In the genomic region with DNA sequence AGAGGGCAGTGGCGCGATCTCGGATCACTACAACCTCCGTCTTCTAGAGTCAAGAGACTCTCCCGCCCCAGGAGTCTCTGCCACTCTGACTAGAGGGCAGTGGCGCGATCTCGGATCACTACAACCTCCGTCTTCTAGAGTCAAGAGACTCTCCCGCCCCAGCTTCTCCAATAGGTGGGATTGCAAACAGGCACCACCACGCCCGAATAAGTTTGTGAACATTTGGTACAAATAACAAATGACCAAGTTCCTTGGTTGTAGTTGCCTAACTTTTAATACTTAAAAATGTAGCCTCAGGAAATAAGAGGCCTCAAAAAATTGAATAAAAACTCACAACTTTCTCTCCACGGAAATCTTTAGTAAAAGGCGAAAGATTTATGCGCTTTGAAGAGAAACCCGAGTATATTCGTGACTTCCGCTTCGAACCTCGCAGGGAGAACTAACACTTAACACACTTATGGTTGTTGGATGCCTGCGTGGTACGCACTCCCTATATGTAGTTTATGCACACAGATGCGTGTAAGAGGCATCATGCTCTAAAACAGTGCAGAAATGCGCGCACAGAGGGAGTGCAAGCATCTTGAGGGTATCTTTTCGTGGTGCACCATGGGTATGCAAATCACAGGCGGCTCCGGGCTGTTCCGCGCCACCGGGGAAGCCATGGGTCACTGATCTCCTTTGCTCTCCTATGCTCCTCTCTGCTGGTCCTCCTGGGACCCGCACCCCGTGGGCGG, we compare ENCODE assay signal across 8 cellular contexts. TPM values are rescaled to one million over a fixed set of nuclear protein-coding genes. Genes with fewer than 3 reads are reported as not detected.
A peak's percentile ranks its signal among the peaks of the same experiment; 100 is the strongest.
DNase-seq lines count a peak whose midpoint lies in the region; ATAC-seq and TF ChIP-seq lines count a peak whose summit lies in the region.

No MANE protein-coding gene starts in this region.

- no peaks in the 10 kb centered on the region for H3K27me3 Mint-ChIP-seq in activated T-helper 1 cell treated with anti-CD3 and anti-CD28 coated beads, Interleukin-12 subunit alpha, Interleukin-12 subunit beta, Interleukin-2, Interleukin-4 antibody, amounts not matched to agents 30 ng/mL and 10 ng/mL and 1 ng/mL, durations not matched to agents 14 hours and 24 hours and 36 hours (ENCODE audit: insufficient read depth)
- H3K27me3 Mint-ChIP-seq in naive B cell, result peaks cover 0 to under 1% (median 0%) of the 10 kb centered on the region in 3 donors

- peak; percentile 77 for ATAC-seq in HG03159 (IDR thresholded peaks at IDR 0.05; ENCODE audit: unreplicated experiment)
- ATAC-seq in PC-3, result peak; percentile 87
- peak; percentile 82 to 85 for ATAC-seq in naive B cell (ENCODE audit: low read depth in 2 of 2)

- peaks cover 54% of the 10 kb centered on the region for H3K4me1 Mint-ChIP-seq in activated T-helper 1 cell treated with anti-CD3 and anti-CD28 coated beads, Interleukin-12 subunit alpha, Interleukin-12 subunit beta, Interleukin-2, Interleukin-4 antibody, amounts not matched to agents 30 ng/mL and 10 ng/mL and 1 ng/mL, durations not matched to agents 14 hours and 24 hours and 36 hours (ENCODE audit: low read depth)
- peaks cover 34 to 39% (median 36%) of the 10 kb centered on the region in 3 donors for H3K4me1 Mint-ChIP-seq in naive B cell

- DNase-seq in AG09309 (ENCODE audit: low read depth), result no peak
- peak; percentile 84 for DNase-seq in PC-3
- peak; percentile 81 for DNase-seq in activated T-helper 1 cell treated with anti-CD3 and anti-CD28 coated beads, Interleukin-12 subunit alpha, Interleukin-12 subunit beta, Interleukin-2, Interleukin-4 antibody, amounts not matched to agents 30 ng/mL and 10 ng/mL and 1 ng/mL, durations not matched to agents 14 hours and 24 hours and 36 hours (ENCODE audit: low spot score)
- peak; percentile 93 for DNase-seq in fibroblast of gingiva (ENCODE audit: low read depth)
- peak; percentile 88 for DNase-seq in naive B cell
- peak; percentile 65 to 99 (median 84) for DNase-seq in stimulated activated naive CD4-positive, alpha-beta T cell (lab: John Stamatoyannopoulos, UW)

- intact Hi-C loops in PC-3 (cut with micrococcal nuclease), result no loop called here
- intact Hi-C loops in activated T-helper 1 cell treated with anti-CD3 and anti-CD28 coated beads, Interleukin-12 subunit alpha, Interleukin-12 subunit beta, Interleukin-2, Interleukin-4 antibody, amounts not matched to agents 30 ng/mL and 10 ng/mL and 1 ng/mL, durations not matched to agents 14 hours and 24 hours and 36 hours (cut with micrococcal nuclease), result loop anchor here (1.0 to 5.0 kb wide), 9 partner anchors 10 to 868 kb away; a partner anchor contains a TSS

- H3K9me2 ChIP-seq in PC-3 (replicated peaks; ENCODE audit: low read length), result no peaks in the 10 kb centered on the region

- peak overlapping the region; percentile 79 for H2AFZ ChIP-seq in PC-3 (ENCODE audit: low read length)

- H3K9me3 Mint-ChIP-seq in activated T-helper 1 cell treated with anti-CD3 and anti-CD28 coated beads, Interleukin-12 subunit alpha, Interleukin-12 subunit beta, Interleukin-2, Interleukin-4 antibody, amounts not matched to agents 30 ng/mL and 10 ng/mL and 1 ng/mL, durations not matched to agents 14 hours and 24 hours and 36 hours, result no peaks in the 10 kb centered on the region
- H3K9me3 Mint-ChIP-seq in naive B cell, result no peaks in the 10 kb centered on the region

- POLR2A ChIA-PET in PC-3 (lab: Charles Lee; ENCODE audit: unreplicated experiment), result interaction anchor here (0.5 to 1.3 kb wide), 7 partner anchors 20 to 670 kb away, joined by 3 to 15 read pairs (median 6); a partner anchor contains a TSS

- peaks cover 7% of the 10 kb centered on the region; the same call in 1 of the 2 replicates for H3K4me1 ChIP-seq in PC-3 (ENCODE audit: insufficient read depth, low read length)

- H3K36me3 Mint-ChIP-seq in activated T-helper 1 cell treated with anti-CD3 and anti-CD28 coated beads, Interleukin-12 subunit alpha, Interleukin-12 subunit beta, Interleukin-2, Interleukin-4 antibody, amounts not matched to agents 30 ng/mL and 10 ng/mL and 1 ng/mL, durations not matched to agents 14 hours and 24 hours and 36 hours (ENCODE audit: low read depth), result peaks cover 24% of the 10 kb centered on the region
- no peaks in the 10 kb centered on the region for H3K36me3 Mint-ChIP-seq in naive B cell

- no peaks in the 10 kb centered on the region for H3K79me2 ChIP-seq in PC-3 (ENCODE audit: low read length)

- no peaks in the 10 kb centered on the region for H3F3A ChIP-seq in PC-3 (ENCODE audit: low read length, unreplicated experiment)

- H4K20me1 ChIP-seq in PC-3 (ENCODE audit: low read length), result no peaks in the 10 kb centered on the region

- CTCF ChIA-PET in PC-3 (lab: Charles Lee), result interaction anchor here (0.6 to 0.8 kb wide), 2 partner anchors 20 to 323 kb away, joined by 3 to 5 read pairs; a partner anchor contains a TSS

- in situ Hi-C loops in GM18951 (cut with MboI; ENCODE audit: low sequenced_read_pairs, unreplicated experiment), result loop anchor here (25.0 kb wide), 1 partner anchor 668 kb away; a partner anchor contains a TSS

- H3K27ac Mint-ChIP-seq in activated T-helper 1 cell treated with anti-CD3 and anti-CD28 coated beads, Interleukin-12 subunit alpha, Interleukin-12 subunit beta, Interleukin-2, Interleukin-4 antibody, amounts not matched to agents 30 ng/mL and 10 ng/mL and 1 ng/mL, durations not matched to agents 14 hours and 24 hours and 36 hours, result peak overlapping the region; percentile 97
- H3K27ac Mint-ChIP-seq in naive B cell, result peak overlapping the region; percentile 100

- H3K4me3 Mint-ChIP-seq in activated T-helper 1 cell treated with anti-CD3 and anti-CD28 coated beads, Interleukin-12 subunit alpha, Interleukin-12 subunit beta, Interleukin-2, Interleukin-4 antibody, amounts not matched to agents 30 ng/mL and 10 ng/mL and 1 ng/mL, durations not matched to agents 14 hours and 24 hours and 36 hours, result peak overlapping the region; percentile 87
- H3K4me3 Mint-ChIP-seq in naive B cell, result peak overlapping the region; percentile 84 to 96 (median 93)

- no peaks in the 10 kb centered on the region for H3K27me3 ChIP-seq in PC-3 (ENCODE audit: low read length)

- peak overlapping the region; percentile 66 for H3K4me2 ChIP-seq in PC-3 (ENCODE audit: low read length)

- H3K4me3 ChIP-seq in AG09309 (ENCODE audit: control insufficient read depth, low read depth, low read length) (peak overlapping the region; percentile 34), PC-3 (ENCODE audit: low read length) (peak overlapping the region; percentile 61)

- no peaks in the 10 kb centered on the region for H3K9me3 ChIP-seq in PC-3 (ENCODE audit: low read length)

- no peaks in the 10 kb centered on the region for H3K36me3 ChIP-seq in PC-3 (ENCODE audit: low read depth, low read length)

- TF ChIP-seq POLR2A in GM18951 (IDR thresholded peaks at IDR 0.05; ENCODE audit: extremely low read depth, insufficient read depth, insufficient read length), result peak; percentile 99

- peak overlapping the region; percentile 76 for H3K27ac ChIP-seq in PC-3 (ENCODE audit: low read length)

- TF ChIP-seq CTCF in AG09309 (IDR thresholded peaks at IDR 0.05; ENCODE audit: control insufficient read depth, insufficient read depth, low read depth, low read length, missing control alignments) (peak; percentile 4), PC-3 (conservative IDR thresholded peaks at IDR 0.05; ENCODE audit: low read depth, low read length) (no peak)

- BruUV-seq in PC-3 (replicated peaks; lab: Mats Ljungman, UMichigan), result TSS peak; percentile 99

- peak overlapping the region; percentile 75 for H3K9ac ChIP-seq in PC-3 (ENCODE audit: low read length)

RNA-seq across cellular contexts. Expression of a gene that starts 11.4 kb away (rescaled TPM):
- total RNA-seq in PC-3 (2014; rRNA removed), result 0.58 and 4.3 TPM in 2 replicates
- total RNA-seq in activated T-helper 1 cell treated with anti-CD3 and anti-CD28 coated beads, Interleukin-12 subunit alpha, Interleukin-12 subunit beta, Interleukin-2, Interleukin-4 antibody, amounts not matched to agents 30 ng/mL and 10 ng/mL and 1 ng/mL, durations not matched to agents 14 hours and 24 hours and 36 hours, result 22.6 and 24.1 TPM in 2 replicates
- polyA plus RNA-seq in naive B cell (ENCODE audit: low read depth in 6 of 6), result under 1 TPM in 3 of 6 donors, not detected in 3; 0.09 to 0.57 (median 0.31) TPM

RNA-seq across cellular contexts. Expression of a gene that starts 12.6 kb away (rescaled TPM):
- 2.0 and 3.4 TPM in 2 replicates for total RNA-seq in PC-3 (2014; rRNA removed)
- total RNA-seq in activated T-helper 1 cell treated with anti-CD3 and anti-CD28 coated beads, Interleukin-12 subunit alpha, Interleukin-12 subunit beta, Interleukin-2, Interleukin-4 antibody, amounts not matched to agents 30 ng/mL and 10 ng/mL and 1 ng/mL, durations not matched to agents 14 hours and 24 hours and 36 hours, result 0.44 TPM in 1 of 2 replicates, not detected in the other
- polyA plus RNA-seq in naive B cell (ENCODE audit: low read depth in 6 of 6), result not detected

RNA-seq across cellular contexts. Expression of a gene that starts 19.6 kb away (rescaled TPM):
- 38.9 and 44.0 TPM in 2 replicates for total RNA-seq in PC-3 (2014; rRNA removed)
- total RNA-seq in activated T-helper 1 cell treated with anti-CD3 and anti-CD28 coated beads, Interleukin-12 subunit alpha, Interleukin-12 subunit beta, Interleukin-2, Interleukin-4 antibody, amounts not matched to agents 30 ng/mL and 10 ng/mL and 1 ng/mL, durations not matched to agents 14 hours and 24 hours and 36 hours, result 208 and 211 TPM in 2 replicates
- polyA plus RNA-seq in naive B cell (ENCODE audit: low read depth in 6 of 6), result 1 to 10 TPM; 2.6 to 9.2 (median 5.0) TPM

RNA-seq across cellular contexts. Expression of a gene that starts 23.3 kb away (rescaled TPM):
- 0.12 TPM in 1 of 2 replicates, not detected in the other for total RNA-seq in PC-3 (2014; rRNA removed)
- total RNA-seq in activated T-helper 1 cell treated with anti-CD3 and anti-CD28 coated beads, Interleukin-12 subunit alpha, Interleukin-12 subunit beta, Interleukin-2, Interleukin-4 antibody, amounts not matched to agents 30 ng/mL and 10 ng/mL and 1 ng/mL, durations not matched to agents 14 hours and 24 hours and 36 hours, result 1.3 and 1.5 TPM in 2 replicates
- under 1 TPM in 1 of 6 donors, not detected in 5; 0.27 TPM for polyA plus RNA-seq in naive B cell (ENCODE audit: low read depth in 6 of 6)

RNA-seq across cellular contexts. Expression of a gene that starts 31.8 kb away (rescaled TPM):
- not detected in 2 replicates for total RNA-seq in PC-3 (2014; rRNA removed)
- 0.47 and 0.54 TPM in 2 replicates for total RNA-seq in activated T-helper 1 cell treated with anti-CD3 and anti-CD28 coated beads, Interleukin-12 subunit alpha, Interleukin-12 subunit beta, Interleukin-2, Interleukin-4 antibody, amounts not matched to agents 30 ng/mL and 10 ng/mL and 1 ng/mL, durations not matched to agents 14 hours and 24 hours and 36 hours
- under 1 TPM in 1 of 6 donors, not detected in 5; 0.12 TPM for polyA plus RNA-seq in naive B cell (ENCODE audit: low read depth in 6 of 6)
